ENCODE assay signal across 20 cellular contexts in the genomic region with DNA sequence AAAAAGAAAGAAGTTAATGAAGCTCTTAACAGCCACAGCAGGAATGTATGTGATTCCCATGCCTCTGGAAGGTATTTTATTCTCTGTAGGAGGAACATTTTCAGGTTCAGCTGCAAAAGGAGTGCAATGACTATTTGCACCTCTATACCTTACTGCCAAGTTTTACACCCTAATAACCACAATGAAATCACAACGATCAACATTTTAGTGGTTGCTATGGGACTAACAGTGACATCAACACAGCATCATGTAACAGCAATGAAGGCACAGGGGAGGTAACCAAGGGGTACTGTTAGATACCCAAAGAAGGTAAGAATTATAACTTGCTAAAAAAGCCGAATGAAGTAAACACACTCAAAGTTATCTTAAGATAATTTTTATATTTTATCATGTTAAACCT.
DNase-seq lines count a peak whose midpoint lies in the region; FAIRE-seq and TF ChIP-seq lines count a peak whose summit lies in the region.
"Had no signal": no experiment of that assay in that cellular context is flagged by ENCODE, and none has a peak within 500 bp of the region (broad histone marks: within the 10 kb centered on the region; RNA-seq: fewer than 3 reads in every experiment).

No MANE protein-coding gene starts in this region.

- DNase-seq in DMS153 (lab: John Stamatoyannopoulos, UW), result peak; percentile 14
- DNase-seq in DMS153 treated with DMSO at 0.1 percent for 48 hours (lab: John Stamatoyannopoulos, UW; ENCODE audit: unreplicated experiment), result no peak
- peak; percentile 73 for DNase-seq in M059J (ENCODE audit: low read depth)
- peak; percentile 62 for DNase-seq in bronchial epithelial cell (ENCODE audit: low read depth)
- DNase-seq in kidney tubule cell (ENCODE audit: low spot score), result peak; percentile 24
- DNase-seq in dorsolateral prefrontal cortex, result no peak
- no peak for DNase-seq in RCC 7860 (ENCODE audit: low spot score)
- no peak for DNase-seq in germinal center (ENCODE audit: low spot score)
- DNase-seq: activated CD4-positive, alpha-beta T cell treated with anti-CD3 and anti-CD28 coated beads for 48 hours; activated CD8-positive, alpha-beta memory T cell treated with anti-CD3 and anti-CD28 coated beads, Interleukin-2, amount 50 U/mL, for 48 hours; naive thymus-derived CD8-positive, alpha-beta T cell; NCI-H1694; NK-92 treated with Interleukin-12 subunit alpha and Interleukin-12 subunit beta, amount 100 ng/mL, for 24 hours; RPMI8226; stimulated activated CD4-positive, alpha-beta T cell treated with anti-CD3 and anti-CD28 coated beads, Interleukin-2, amount 100 ng/mL, for 24 hours; stomach had no signal

- intact Hi-C loops in dorsolateral prefrontal cortex (cut with DNase I), result no loop called here

- no peak for FAIRE-seq in bronchial epithelial cell (lab: Jason Lieb, UNC)
- FAIRE-seq in RCC 7860 (lab: Jason Lieb, UNC), result no peak
- FAIRE-seq: HepG2, keratinocyte had no signal

- no peak overlapping the region for H3K4me3 ChIP-seq in bronchial epithelial cell (ENCODE audit: low read depth, low read length)
- H3K4me3 ChIP-seq in dorsolateral prefrontal cortex, result no peak overlapping the region
- H3K4me3 ChIP-seq: HAP-1, stomach had no signal

- no peaks in the 10 kb centered on the region for H3K27me3 ChIP-seq in bronchial epithelial cell (ENCODE audit: control insufficient read depth, insufficient read depth, low read length)
- no peaks in the 10 kb centered on the region for H3K27me3 ChIP-seq in dorsolateral prefrontal cortex
- H3K27me3 ChIP-seq: stomach had no signal

- no peak overlapping the region for H3K27ac ChIP-seq in dorsolateral prefrontal cortex
- H3K27ac ChIP-seq: 22Rv1, stomach had no signal

- H3K36me3 ChIP-seq in bronchial epithelial cell (ENCODE audit: control insufficient read depth, insufficient read depth, low read length), result no peaks in the 10 kb centered on the region

- TF ChIP-seq CTCF in bronchial epithelial cell (IDR thresholded peaks at IDR 0.05; ENCODE audit: insufficient read depth, low read length, severe bottlenecking) (no peak), dorsolateral prefrontal cortex (IDR thresholded peaks at IDR 0.05 in 54 of 56, conservative IDR thresholded peaks at IDR 0.05 in 2 of 56; ENCODE audit: low read depth in 1 of 56, partially characterized antibody in 56 of 56) (no peak)

Comparison
In these comparisons a context has a peak if more than half of its experiments do, and no peak if none do; other contexts are left out.
1. DNase-seq: peak in DMS153 (single experiment), M059J (single experiment), bronchial epithelial cell (single experiment) and kidney tubule cell (single experiment); none in DMS153 treated with DMSO at 0.1 percent for 48 hours (single experiment), dorsolateral prefrontal cortex (0 of 10), RCC 7860 (single experiment) and germinal center (single experiment).